29 cellular contexts compared by ENCODE assay signal in genomic region chr14:30303350-30303749, GRCh38.
"Had no signal": no experiment of that assay in that cellular context is flagged by ENCODE, and none has a peak within 500 bp of the region (broad histone marks: within the 10 kb centered on the region; RNA-seq: fewer than 3 reads in every experiment).

No MANE protein-coding gene starts in this region.

- FAIRE-seq: urothelium cell line had no signal

- H3K27ac ChIP-seq: stomach, suprapubic skin, testis, thoracic aorta, thyroid gland, tibial artery, tibial nerve, transverse colon, upper lobe of left lung, upper lobe of right lung, uterus, vagina had no signal

- H3K36me3 Mint-ChIP-seq: stimulated activated effector memory CD8-positive, alpha-beta T cell treated with anti-CD3 and anti-CD28 coated beads, Interleukin-12 subunit alpha, Interleukin-12 subunit beta, amount 100 ng/mL, for 72 hours; stimulated activated memory B cell treated with anti-CD40 and anti-IgM and Interleukin-4, amounts not matched to agents 10 μg/mL and 1 μg/mL and 100 μg/mL, for 72 hours; stimulated activated naive B cell treated with anti-CD40 and anti-IgM and Interleukin-4, amounts not matched to agents 10 μg/mL and 1 μg/mL and 100 μg/mL, for 72 hours; type B pancreatic cell had no signal

- H3K4me3 Mint-ChIP-seq: stimulated activated effector memory CD8-positive, alpha-beta T cell treated with anti-CD3 and anti-CD28 coated beads, Interleukin-12 subunit alpha, Interleukin-12 subunit beta, amount 100 ng/mL, for 72 hours; stimulated activated memory B cell treated with anti-CD40 and anti-IgM and Interleukin-4, amounts not matched to agents 10 μg/mL and 1 μg/mL and 100 μg/mL, for 72 hours; stimulated activated naive B cell treated with anti-CD40 and anti-IgM and Interleukin-4, amounts not matched to agents 10 μg/mL and 1 μg/mL and 100 μg/mL, for 72 hours; stimulated activated naive CD8-positive, alpha-beta T cell treated with anti-CD3 and anti-CD28 coated beads, Interleukin-15, amount 100 ng/mL, for 72 hours; stimulated activated naive CD8-positive, alpha-beta T cell treated with anti-CD3 and anti-CD28 coated beads, Interleukin-15, Interleukin-2, amounts not matched to agents 100 ng/mL and 50 ng/mL, for 24 hours; type B pancreatic cell had no signal

- H3K27me3 ChIP-seq: stomach, suprapubic skin, testis, thyroid gland, tibial artery, tibial nerve, transverse colon, upper lobe of left lung, upper lobe of right lung, uterus, vagina had no signal

- H3K27ac Mint-ChIP-seq: stimulated activated effector memory CD8-positive, alpha-beta T cell treated with anti-CD3 and anti-CD28 coated beads, Interleukin-12 subunit alpha, Interleukin-12 subunit beta, amount 100 ng/mL, for 72 hours; stimulated activated memory B cell treated with anti-CD40 and anti-IgM and Interleukin-4, amounts not matched to agents 10 μg/mL and 1 μg/mL and 100 μg/mL, for 72 hours; stimulated activated naive B cell treated with anti-CD40 and anti-IgM and Interleukin-4, amounts not matched to agents 10 μg/mL and 1 μg/mL and 100 μg/mL, for 72 hours; stimulated activated naive CD8-positive, alpha-beta T cell treated with anti-CD3 and anti-CD28 coated beads, Interleukin-15, amount 100 ng/mL, for 72 hours; stimulated activated naive CD8-positive, alpha-beta T cell treated with anti-CD3 and anti-CD28 coated beads, Interleukin-15, Interleukin-2, amounts not matched to agents 100 ng/mL and 50 ng/mL, for 24 hours; type B pancreatic cell had no signal

- H3K9me3 ChIP-seq: stomach, suprapubic skin, testis, thoracic aorta, thyroid gland, tibial artery, tibial nerve, transverse colon, upper lobe of left lung, upper lobe of right lung, uterus, vagina had no signal

- DNase-seq: stimulated activated CD4-positive, alpha-beta T cell treated with anti-CD3 and anti-CD28 coated beads, Interleukin-2, amount 100 ng/mL, for 48 hours; stimulated activated CD4-positive, alpha-beta T cell treated with anti-CD3 and anti-CD28 coated beads, Interleukin-4, amount 100 ng/mL, for 1 hour; stimulated activated CD4-positive, alpha-beta T cell treated with anti-CD3 and anti-CD28 coated beads, Interleukin-4, amount 100 ng/mL, for 24 hours; stimulated activated CD4-positive, alpha-beta T cell treated with anti-CD3 and anti-CD28 coated beads, Interleukin-4, amount 100 ng/mL, for 4 hours; stimulated activated CD8-positive, alpha-beta memory T cell treated with anti-CD3 and anti-CD28 coated beads, Interleukin-4, amount 100 ng/mL, for 48 hours; stimulated activated naive B cell treated with anti-CD40 and anti-IgM and Interleukin-4, amounts not matched to agents 10 μg/mL and 1 μg/mL and 100 μg/mL, for 72 hours; stimulated activated naive CD4-positive, alpha-beta T cell; stimulated activated naive CD4-positive, alpha-beta T cell treated with Interleukin-2 at 50 U/mL for 16 hours; stimulated activated naive CD8-positive, alpha-beta T cell treated with anti-CD3 and anti-CD28 coated beads, Interleukin-15, amount 100 ng/mL, for 72 hours; stimulated activated naive CD8-positive, alpha-beta T cell treated with anti-CD3 and anti-CD28 coated beads, Interleukin-15, Interleukin-2, amounts not matched to agents 100 U/mL and 50 U/mL, for 24 hours; stomach; substantia nigra; testis; thyroid gland; tibial artery; transverse colon; trophoblast cell; upper lobe of left lung; upper lobe of right lung; uterus had no signal

- H3K9me3 Mint-ChIP-seq: stimulated activated memory B cell treated with anti-CD40 and anti-IgM and Interleukin-4, amounts not matched to agents 10 μg/mL and 1 μg/mL and 100 μg/mL, for 72 hours; stimulated activated naive B cell treated with anti-CD40 and anti-IgM and Interleukin-4, amounts not matched to agents 10 μg/mL and 1 μg/mL and 100 μg/mL, for 72 hours; stimulated activated naive CD8-positive, alpha-beta T cell treated with anti-CD3 and anti-CD28 coated beads, Interleukin-15, amount 100 ng/mL, for 72 hours; stimulated activated naive CD8-positive, alpha-beta T cell treated with anti-CD3 and anti-CD28 coated beads, Interleukin-15, Interleukin-2, amounts not matched to agents 100 ng/mL and 50 ng/mL, for 24 hours; type B pancreatic cell had no signal

- H3K27me3 Mint-ChIP-seq: stimulated activated memory B cell treated with anti-CD40 and anti-IgM and Interleukin-4, amounts not matched to agents 10 μg/mL and 1 μg/mL and 100 μg/mL, for 72 hours; stimulated activated naive B cell treated with anti-CD40 and anti-IgM and Interleukin-4, amounts not matched to agents 10 μg/mL and 1 μg/mL and 100 μg/mL, for 72 hours; stimulated activated naive CD8-positive, alpha-beta T cell treated with anti-CD3 and anti-CD28 coated beads, Interleukin-15, amount 100 ng/mL, for 72 hours; stimulated activated naive CD8-positive, alpha-beta T cell treated with anti-CD3 and anti-CD28 coated beads, Interleukin-15, Interleukin-2, amounts not matched to agents 100 ng/mL and 50 ng/mL, for 24 hours had no signal

- H3K4me1 Mint-ChIP-seq: stimulated activated effector memory CD8-positive, alpha-beta T cell treated with anti-CD3 and anti-CD28 coated beads, Interleukin-12 subunit alpha, Interleukin-12 subunit beta, amount 100 ng/mL, for 72 hours; stimulated activated memory B cell treated with anti-CD40 and anti-IgM and Interleukin-4, amounts not matched to agents 10 μg/mL and 1 μg/mL and 100 μg/mL, for 72 hours; stimulated activated naive B cell treated with anti-CD40 and anti-IgM and Interleukin-4, amounts not matched to agents 10 μg/mL and 1 μg/mL and 100 μg/mL, for 72 hours; stimulated activated naive CD8-positive, alpha-beta T cell treated with anti-CD3 and anti-CD28 coated beads, Interleukin-15, amount 100 ng/mL, for 72 hours had no signal

- H3K36me3 ChIP-seq: stomach, suprapubic skin, thoracic aorta, thyroid gland, tibial artery, tibial nerve, transverse colon, upper lobe of left lung, upper lobe of right lung, uterus, vagina had no signal

- ATAC-seq: stimulated activated memory B cell treated with anti-CD40 and anti-IgM and Interleukin-4, amounts not matched to agents 10 μg/mL and 1 μg/mL and 100 μg/mL, for 72 hours; stimulated activated naive B cell treated with anti-CD40 and anti-IgM and Interleukin-4, amounts not matched to agents 10 μg/mL and 1 μg/mL and 100 μg/mL, for 72 hours; stimulated activated naive CD8-positive, alpha-beta T cell treated with anti-CD3 and anti-CD28 coated beads, Interleukin-15, amount 100 ng/mL, for 72 hours; stimulated activated naive CD8-positive, alpha-beta T cell treated with anti-CD3 and anti-CD28 coated beads, Interleukin-15, Interleukin-2, amounts not matched to agents 100 U/mL and 50 U/mL, for 24 hours; upper lobe of right lung had no signal

- H3K4me1 ChIP-seq: stomach, suprapubic skin, testis, tibial artery, tibial nerve, transverse colon, upper lobe of right lung, uterus, vagina had no signal

- H3K4me3 ChIP-seq: stomach, suprapubic skin, testis, thoracic aorta, thyroid gland, tibial artery, tibial nerve, transverse colon, upper lobe of left lung, upper lobe of right lung, uterus, vagina had no signal
